ENCODE assay signal across 15 cellular contexts in genomic region chr9:3698531-3698930, GRCh38.
DNase-seq lines count a peak whose midpoint lies in the region; ATAC-seq and TF ChIP-seq lines count a peak whose summit lies in the region.
"Had no signal": no experiment of that assay in that cellular context is flagged by ENCODE, and none has a peak within 500 bp of the region (broad histone marks: within the 10 kb centered on the region; RNA-seq: fewer than 3 reads in every experiment).

No MANE protein-coding gene starts in this region.

- H3K4me1 ChIP-seq in body of pancreas (no peaks in the 10 kb centered on the region), ovary (ENCODE audit: insufficient read depth) (no peaks in the 10 kb centered on the region)

- intact Hi-C loops in body of pancreas (cut with DNase I), result no loop called here
- intact Hi-C loops in ovary (cut with DNase I), result loop anchor here in 1 of 4 donors (2.0 kb wide), 1 partner anchor 40 kb away; no protein-coding TSS in a partner anchor

- no peak for TF ChIP-seq EP300 in ovary (IDR thresholded peaks at IDR 0.05)

- no peak for TF ChIP-seq POLR2A in body of pancreas (IDR thresholded peaks at IDR 0.05)
- TF ChIP-seq POLR2A in ovary (IDR thresholded peaks at IDR 0.05), result no peak

- ATAC-seq in body of pancreas, result no peak

- H3K9me3 ChIP-seq in body of pancreas, result no peaks in the 10 kb centered on the region
- H3K9me3 ChIP-seq in ovary, result no peaks in the 10 kb centered on the region
- H3K9me3 ChIP-seq: BLaER1 treated with 17β-estradiol and CSF1 and Interleukin-3, amounts not matched to agents 10 nM and 100 nM had no signal

- H3K27ac ChIP-seq in body of pancreas (no peak overlapping the region), ovary (no peak overlapping the region)
- H3K27ac ChIP-seq: 22Rv1; BLaER1 treated with 17β-estradiol and CSF1 and Interleukin-3, amounts not matched to agents 10 nM and 100 nM; HL-60 had no signal

- DNase-seq in NCI-H1092 treated with DMSO at 0.1 percent for 48 hours (lab: John Stamatoyannopoulos, UW) (peak; percentile 43), NCI-H1092 (lab: John Stamatoyannopoulos, UW) (no peak), NCI-H2171 treated with DMSO at 0.1 percent for 48 hours (lab: John Stamatoyannopoulos, UW) (peak; percentile 83), fibroblast of villous mesenchyme (ENCODE audit: low read depth) (peak; percentile 38), stromal cell of bone marrow (ENCODE audit: low read depth) (peak; percentile 2), islet precursor cell (no peak), body of pancreas (no peak), ovary (no peak)
- DNase-seq: DMS 273 treated with DMSO at 0.1 percent for 48 hours, NCI-H2081, NCI-H446 treated with DMSO at 0.1 percent for 48 hours, SIG-M5 had no signal

- H3K27me3 ChIP-seq in body of pancreas (no peaks in the 10 kb centered on the region), ovary (no peaks in the 10 kb centered on the region)
- H3K27me3 ChIP-seq: BLaER1 treated with 17β-estradiol and CSF1 and Interleukin-3, amounts not matched to agents 10 nM and 100 nM had no signal

- TF ChIP-seq CTCF in fibroblast of villous mesenchyme (IDR thresholded peaks at IDR 0.05; ENCODE audit: insufficient read depth, low read depth, low read length) (no peak), body of pancreas (IDR thresholded peaks at IDR 0.05) (no peak), ovary (IDR thresholded peaks at IDR 0.05) (no peak)

- H3K4me3 ChIP-seq in fibroblast of villous mesenchyme (ENCODE audit: low read depth, low read length) (no peak overlapping the region), body of pancreas (no peak overlapping the region), ovary (no peak overlapping the region)
- H3K4me3 ChIP-seq: BLaER1 treated with 17β-estradiol and CSF1 and Interleukin-3, amounts not matched to agents 10 nM and 100 nM had no signal

- 48 to 72% methylated on average over 3 of the region's 3 CpGs for WGBS in body of pancreas, 2 donors
- WGBS in ovary, 3 donors, result 46 to 57% (median 56%) methylated on average over 3 of the region's 3 CpGs

- H3K36me3 ChIP-seq in body of pancreas (replicated peaks in 1 of 2; ENCODE audit: insufficient read depth in 1 of 2, low read depth in 2 of 2) (no peaks in the 10 kb centered on the region), ovary (no peaks in the 10 kb centered on the region)
- H3K36me3 ChIP-seq: BLaER1 treated with 17β-estradiol and CSF1 and Interleukin-3, amounts not matched to agents 10 nM and 100 nM had no signal

Comparison
In these comparisons a context has a peak if more than half of its experiments do, and no peak if none do; other contexts are left out.
1. DNase-seq: peak in NCI-H1092 treated with DMSO at 0.1 percent for 48 hours (single experiment), NCI-H2171 treated with DMSO at 0.1 percent for 48 hours (single experiment), fibroblast of villous mesenchyme (single experiment) and stromal cell of bone marrow (single experiment); none in NCI-H1092 (single experiment), islet precursor cell (single experiment), body of pancreas (0 of 4) and ovary (0 of 5).